In genomic region chr7:158613481-158613880, GRCh38 we compare ENCODE assay signal across 9 cellular contexts. TPM values are rescaled to one million over a fixed set of nuclear protein-coding genes. Genes with fewer than 3 reads are reported as not detected.
DNase-seq lines count a peak whose midpoint lies in the region; ATAC-seq lines count a peak whose summit lies in the region.
"Had no signal": no experiment of that assay in that cellular context is flagged by ENCODE, and none has a peak within 500 bp of the region (broad histone marks: within the 10 kb centered on the region; RNA-seq: fewer than 3 reads in every experiment).

No MANE protein-coding gene starts in this region.

- DNase-seq in T-helper 17 cell = no peak
- no peak for DNase-seq in KG1 (lab: John Stamatoyannopoulos, UW)
- DNase-seq in NCI-H524 (lab: John Stamatoyannopoulos, UW) = no peak
- DNase-seq in activated gamma-delta T cell (lab: John Stamatoyannopoulos, UW) = no peak
- DNase-seq in GOT3 (lab: John Stamatoyannopoulos, UW) = no peak

- peaks cover 12% of the 10 kb centered on the region for H3K4me1 Mint-ChIP-seq in T-helper 17 cell
- H3K4me1 Mint-ChIP-seq: nephron had no signal

- H3K27ac Mint-ChIP-seq in T-helper 17 cell = no peak overlapping the region
- H3K27ac Mint-ChIP-seq: nephron had no signal

- no peaks in the 10 kb centered on the region for H3K36me3 Mint-ChIP-seq in T-helper 17 cell (ENCODE audit: low read depth)

- no peak overlapping the region for H3K4me3 Mint-ChIP-seq in T-helper 17 cell
- H3K4me3 Mint-ChIP-seq: nephron had no signal

- ATAC-seq in GM18508 (IDR thresholded peaks at IDR 0.05; ENCODE audit: insufficient read depth, unreplicated experiment) (peak; percentile 72), GM21576 (IDR thresholded peaks at IDR 0.05; ENCODE audit: unreplicated experiment) (peak; percentile 86), HG03469 (IDR thresholded peaks at IDR 0.05; ENCODE audit: unreplicated experiment) (peak; percentile 91), T-helper 17 cell (peak; percentile 27)

- H3K9me3 ChIP-seq in T-helper 17 cell (ENCODE audit: control insufficient read depth, low read length, poor library complexity, severe bottlenecking) = no peaks in the 10 kb centered on the region

- H3K27me3 Mint-ChIP-seq in T-helper 17 cell = no peaks in the 10 kb centered on the region

RNA-seq across cellular contexts. Expression of gene PTPRN2, which starts 25.9 kb away (rescaled TPM):
- total RNA-seq in T-helper 17 cell = under 1 TPM; 0.42 to 0.57 TPM

Comparison
In these comparisons a context has a peak if more than half of its experiments do, and no peak if none do; other contexts are left out.
1. ATAC-seq: peak in every context shown above with its lines; median percentile 91 in HG03469; 86 in GM21576; 72 in GM18508; 27 in T-helper 17 cell.